ENCODE assay signal across 1 cellular context in genomic region chr1:11337536-11338350, GRCh38.
TF ChIP-seq lines count a peak whose summit lies in the region.

No MANE protein-coding gene starts in this region.

TF ChIP-seq in HepG2, 621 proteins besides CTCF, POLR2A, EP300 and RAD21 (continued from another document):
- TF ChIP-seq ZNF407 (CRISPR knock-in tag; IDR thresholded peaks at IDR 0.05; ENCODE audit: not compliant biosample characterization) (no peak), POLR2AphosphoS5 (IDR thresholded peaks at IDR 0.05; ENCODE audit: low read depth, low read length) (no peak), GFI1 (CRISPR knock-in tag; IDR thresholded peaks at IDR 0.05; ENCODE audit: borderline replicate concordance) (no peak), ZBTB26 (CRISPR knock-in tag; IDR thresholded peaks at IDR 0.05; ENCODE audit: borderline replicate concordance) (no peak), STAG1 (CRISPR knock-in tag; IDR thresholded peaks at IDR 0.05) (peak; percentile 55)
